ENCODE assay signal across 10 cellular contexts in the genomic region with DNA sequence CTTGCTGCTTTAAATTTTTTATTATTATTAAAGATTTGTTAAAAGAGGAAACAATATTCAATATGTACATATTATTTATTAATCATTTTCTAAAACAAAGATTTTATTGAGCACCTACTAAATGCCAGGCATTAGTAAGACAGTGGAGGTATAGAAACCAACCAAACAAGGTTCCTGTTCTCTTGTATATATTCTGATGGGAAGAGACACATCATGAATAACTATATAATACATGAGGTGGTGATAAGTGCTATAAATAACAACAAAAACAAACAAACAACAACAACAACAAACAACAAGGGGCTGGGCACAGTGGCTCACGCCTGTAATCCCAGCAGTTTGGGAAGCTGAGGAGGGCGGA. TPM values are rescaled to one million over a fixed set of nuclear protein-coding genes. Genes with fewer than 3 reads are reported as not detected.
DNase-seq lines count a peak whose midpoint lies in the region; ATAC-seq and TF ChIP-seq lines count a peak whose summit lies in the region.
"Had no signal": no experiment of that assay in that cellular context is flagged by ENCODE, and none has a peak within 500 bp of the region (broad histone marks: within the 10 kb centered on the region; RNA-seq: fewer than 3 reads in every experiment).

No MANE protein-coding gene starts in this region.

- H3K36me3 ChIP-seq in right atrium auricular region, result no peaks in the 10 kb centered on the region
- H3K36me3 ChIP-seq: cardiac muscle cell had no signal

- TF ChIP-seq CTCF in right atrium auricular region (IDR thresholded peaks at IDR 0.05), result no peak

- ATAC-seq in Right ventricle myocardium superior (ENCODE audit: poor library complexity) (no peak), esophagus mucosa (no peak)
- ATAC-seq in naive thymus-derived CD8-positive, alpha-beta T cell, result no peak

- POLR2A ChIA-PET in naive thymus-derived CD8-positive, alpha-beta T cell (lab: Charles Lee), result interaction anchor here (1.4 to 3.1 kb wide), 7 partner anchors 9 to 449 kb away, joined by 3 to 28 read pairs (median 8); a partner anchor contains a TSS

- no peaks in the 10 kb centered on the region for H3K27me3 ChIP-seq in right atrium auricular region
- H3K27me3 ChIP-seq: cardiac muscle cell had no signal

- peaks cover 0 to 12% of the 10 kb centered on the region in 2 donors for H3K4me1 ChIP-seq in right atrium auricular region

- peaks cover 0 to 8% (median 3%) of the 10 kb centered on the region in 9 donors for H3K9me3 Mint-ChIP-seq in naive thymus-derived CD8-positive, alpha-beta T cell

- peak overlapping the region; percentile 89 for H3K27ac ChIP-seq in right atrium auricular region
- H3K27ac ChIP-seq in caudate nucleus (ENCODE audit: low read depth, low read length), result peak overlapping the region; percentile 8
- H3K27ac ChIP-seq: cardiac muscle cell had no signal

- peaks cover 0 to 7% (median 0%) of the 10 kb centered on the region in 5 donors for H3K27me3 Mint-ChIP-seq in naive thymus-derived CD8-positive, alpha-beta T cell
- H3K27me3 Mint-ChIP-seq: type B pancreatic cell had no signal

- H3K4me3 Mint-ChIP-seq in naive thymus-derived CD8-positive, alpha-beta T cell, result peak overlapping the region in 3 of 10 donors; percentile 85 to 88 (median 87)

- peak overlapping the region in 7 of 10 donors; percentile 55 to 88 (median 65) for H3K27ac Mint-ChIP-seq in naive thymus-derived CD8-positive, alpha-beta T cell
- H3K27ac Mint-ChIP-seq: type B pancreatic cell had no signal

- H3K4me3 ChIP-seq in right atrium auricular region, result peak overlapping the region; percentile 97 to 98

- H3K36me3 Mint-ChIP-seq in naive thymus-derived CD8-positive, alpha-beta T cell, result peaks cover 0 to 5% (median 4%) of the 10 kb centered on the region in 3 donors
- H3K36me3 Mint-ChIP-seq: type B pancreatic cell had no signal

- H3K4me1 Mint-ChIP-seq in naive thymus-derived CD8-positive, alpha-beta T cell, result peaks cover 11 to 31% (median 21%) of the 10 kb centered on the region in 4 donors

- DNase-seq in right atrium auricular region (ENCODE audit: low spot score), result no peak
- DNase-seq in Right ventricle myocardium superior, result no peak
- no peak for DNase-seq in caudate nucleus (lab: John Stamatoyannopoulos, UW)
- no peak for DNase-seq in naive thymus-derived CD8-positive, alpha-beta T cell
- no peak for DNase-seq in SHP77 (lab: John Stamatoyannopoulos, UW)
- DNase-seq in iPS-NIHi7 (ENCODE audit: extremely low spot score), result no peak
- no peak for DNase-seq in NCI-H2029 treated with DMSO at 0.1 percent for 48 hours (lab: John Stamatoyannopoulos, UW)

- intact Hi-C loops in Right ventricle myocardium superior (cut with DNase I), result no loop called here

- H3K9me3 ChIP-seq in right atrium auricular region, result no peaks in the 10 kb centered on the region

RNA-seq across cellular contexts. Expression of a gene that starts 0.6 kb away (rescaled TPM):
- total RNA-seq in right atrium auricular region (10 to 100 TPM; 17.6 to 25.7 TPM), Right ventricle myocardium superior (18.0 TPM), esophagus mucosa (26.6 TPM)
- total RNA-seq in naive thymus-derived CD8-positive, alpha-beta T cell, result 10 to 100 TPM; 31.2 to 38.4 TPM
- 100 to 1,000 TPM in 1 of 3 donors, 10 to 100 TPM in 2; 86.7 to 102 (median 88.6) TPM for polyA plus RNA-seq in naive thymus-derived CD8-positive, alpha-beta T cell

RNA-seq across cellular contexts. Expression of a gene that starts 45.1 kb away (rescaled TPM):
- total RNA-seq in right atrium auricular region, result 1 to 10 TPM in 1 of 2 donors, under 1 TPM in 1; 0.98 to 1.8 TPM
- 0.22 TPM for total RNA-seq in Right ventricle myocardium superior
- not detected for total RNA-seq in naive thymus-derived CD8-positive, alpha-beta T cell
- polyA plus RNA-seq in naive thymus-derived CD8-positive, alpha-beta T cell, result under 1 TPM in 2 of 3 donors, not detected in 1; 0.28 to 0.82 TPM
- 4.8 TPM for total RNA-seq in esophagus mucosa
- total RNA-seq: cardiac muscle cell had no signal
- polyA plus RNA-seq: cardiac muscle cell had no signal

RNA-seq across cellular contexts. Expression of a gene that starts 49.6 kb away (rescaled TPM):
- total RNA-seq in right atrium auricular region, result 1 to 10 TPM; 2.6 TPM
- total RNA-seq in Right ventricle myocardium superior, result 4.3 TPM
- total RNA-seq in naive thymus-derived CD8-positive, alpha-beta T cell, result 1 to 10 TPM; 5.6 to 7.0 TPM
- polyA plus RNA-seq in naive thymus-derived CD8-positive, alpha-beta T cell, result 1 to 10 TPM; 3.7 to 7.0 (median 5.7) TPM
- total RNA-seq in esophagus mucosa, result 1.5 TPM
- total RNA-seq: cardiac muscle cell had no signal
